Comparison of ENCODE assay signal across 29 cellular contexts in the genomic region with DNA sequence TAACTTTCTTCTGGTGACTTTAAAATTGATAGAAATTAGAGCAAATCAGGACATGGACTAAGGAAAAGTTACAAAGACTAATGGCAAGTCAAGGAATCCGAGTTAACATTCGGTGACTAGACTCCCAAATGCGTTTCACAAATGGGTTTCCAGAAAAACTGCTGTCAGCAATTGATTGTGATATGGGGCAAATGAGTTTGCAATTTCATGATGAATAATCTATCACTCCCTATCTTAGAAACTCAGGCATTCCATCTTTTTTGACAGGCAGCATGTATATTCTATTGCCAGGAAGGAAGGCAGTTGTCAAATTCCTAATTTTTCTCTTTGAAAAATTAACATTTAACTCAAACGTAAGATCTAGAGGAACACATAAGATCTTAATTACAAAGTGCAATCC.
"Had no signal": no experiment of that assay in that cellular context is flagged by ENCODE, and none has a peak within 500 bp of the region (broad histone marks: within the 10 kb centered on the region; RNA-seq: fewer than 3 reads in every experiment).

No MANE protein-coding gene starts in this region.

- H3K36me3 ChIP-seq: stomach, suprapubic skin, thoracic aorta, thyroid gland, tibial artery, tibial nerve, transverse colon, upper lobe of left lung, upper lobe of right lung, uterus, vagina had no signal

- H3K9me3 ChIP-seq: suprapubic skin, testis, thoracic aorta, thyroid gland, tibial artery, transverse colon, upper lobe of left lung, upper lobe of right lung, uterus, vagina had no signal

- FAIRE-seq: urothelium cell line had no signal

- H3K9me3 Mint-ChIP-seq: stimulated activated effector memory CD8-positive, alpha-beta T cell treated with anti-CD3 and anti-CD28 coated beads, Interleukin-12 subunit alpha, Interleukin-12 subunit beta, amount 100 ng/mL, for 72 hours; stimulated activated memory B cell treated with anti-CD40 and anti-IgM and Interleukin-4, amounts not matched to agents 10 μg/mL and 1 μg/mL and 100 μg/mL, for 72 hours; stimulated activated naive B cell treated with anti-CD40 and anti-IgM and Interleukin-4, amounts not matched to agents 10 μg/mL and 1 μg/mL and 100 μg/mL, for 72 hours; stimulated activated naive CD8-positive, alpha-beta T cell treated with anti-CD3 and anti-CD28 coated beads, Interleukin-15, amount 100 ng/mL, for 72 hours; stimulated activated naive CD8-positive, alpha-beta T cell treated with anti-CD3 and anti-CD28 coated beads, Interleukin-15, Interleukin-2, amounts not matched to agents 100 ng/mL and 50 ng/mL, for 24 hours; type B pancreatic cell had no signal

- ATAC-seq: stimulated activated effector memory CD8-positive, alpha-beta T cell treated with anti-CD3 and anti-CD28 coated beads, Interleukin-12 subunit alpha, Interleukin-12 subunit beta, amount 100 ng/mL, for 72 hours; stimulated activated memory B cell treated with anti-CD40 and anti-IgM and Interleukin-4, amounts not matched to agents 10 μg/mL and 1 μg/mL and 100 μg/mL, for 72 hours; stimulated activated naive B cell treated with anti-CD40 and anti-IgM and Interleukin-4, amounts not matched to agents 10 μg/mL and 1 μg/mL and 100 μg/mL, for 72 hours; stimulated activated naive CD8-positive, alpha-beta T cell treated with anti-CD3 and anti-CD28 coated beads, Interleukin-15, amount 100 ng/mL, for 72 hours; stimulated activated naive CD8-positive, alpha-beta T cell treated with anti-CD3 and anti-CD28 coated beads, Interleukin-15, Interleukin-2, amounts not matched to agents 100 U/mL and 50 U/mL, for 24 hours; upper lobe of right lung had no signal

- H3K4me3 Mint-ChIP-seq: stimulated activated effector memory CD8-positive, alpha-beta T cell treated with anti-CD3 and anti-CD28 coated beads, Interleukin-12 subunit alpha, Interleukin-12 subunit beta, amount 100 ng/mL, for 72 hours; stimulated activated memory B cell treated with anti-CD40 and anti-IgM and Interleukin-4, amounts not matched to agents 10 μg/mL and 1 μg/mL and 100 μg/mL, for 72 hours; stimulated activated naive B cell treated with anti-CD40 and anti-IgM and Interleukin-4, amounts not matched to agents 10 μg/mL and 1 μg/mL and 100 μg/mL, for 72 hours; stimulated activated naive CD8-positive, alpha-beta T cell treated with anti-CD3 and anti-CD28 coated beads, Interleukin-15, amount 100 ng/mL, for 72 hours; stimulated activated naive CD8-positive, alpha-beta T cell treated with anti-CD3 and anti-CD28 coated beads, Interleukin-15, Interleukin-2, amounts not matched to agents 100 ng/mL and 50 ng/mL, for 24 hours; type B pancreatic cell had no signal

- DNase-seq: stimulated activated CD4-positive, alpha-beta T cell treated with anti-CD3 and anti-CD28 coated beads, Interleukin-2, amount 100 ng/mL, for 48 hours; stimulated activated CD4-positive, alpha-beta T cell treated with anti-CD3 and anti-CD28 coated beads, Interleukin-4, amount 100 ng/mL, for 1 hour; stimulated activated CD4-positive, alpha-beta T cell treated with anti-CD3 and anti-CD28 coated beads, Interleukin-4, amount 100 ng/mL, for 24 hours; stimulated activated CD4-positive, alpha-beta T cell treated with anti-CD3 and anti-CD28 coated beads, Interleukin-4, amount 100 ng/mL, for 4 hours; stimulated activated CD8-positive, alpha-beta memory T cell treated with anti-CD3 and anti-CD28 coated beads, Interleukin-4, amount 100 ng/mL, for 48 hours; stimulated activated naive B cell treated with anti-CD40 and anti-IgM and Interleukin-4, amounts not matched to agents 10 μg/mL and 1 μg/mL and 100 μg/mL, for 72 hours; stimulated activated naive CD4-positive, alpha-beta T cell; stimulated activated naive CD4-positive, alpha-beta T cell treated with Interleukin-2 at 50 U/mL for 16 hours; stimulated activated naive CD8-positive, alpha-beta T cell treated with anti-CD3 and anti-CD28 coated beads, Interleukin-15, amount 100 ng/mL, for 72 hours; stimulated activated naive CD8-positive, alpha-beta T cell treated with anti-CD3 and anti-CD28 coated beads, Interleukin-15, Interleukin-2, amounts not matched to agents 100 U/mL and 50 U/mL, for 24 hours; stomach; substantia nigra; testis; thyroid gland; tibial artery; transverse colon; trophoblast cell; upper lobe of left lung; upper lobe of right lung; uterus had no signal

- H3K27ac Mint-ChIP-seq: stimulated activated naive B cell treated with anti-CD40 and anti-IgM and Interleukin-4, amounts not matched to agents 10 μg/mL and 1 μg/mL and 100 μg/mL, for 72 hours; type B pancreatic cell had no signal

- H3K4me3 ChIP-seq: stomach, suprapubic skin, testis, thoracic aorta, thyroid gland, tibial artery, tibial nerve, transverse colon, upper lobe of left lung, upper lobe of right lung, uterus, vagina had no signal

- H3K27ac ChIP-seq: stomach, suprapubic skin, testis, thoracic aorta, thyroid gland, tibial artery, tibial nerve, transverse colon, upper lobe of left lung, upper lobe of right lung, uterus, vagina had no signal

- H3K4me1 ChIP-seq: stomach, suprapubic skin, testis, thyroid gland, tibial artery, tibial nerve, transverse colon, upper lobe of left lung, upper lobe of right lung, uterus, vagina had no signal

- H3K36me3 Mint-ChIP-seq: stimulated activated effector memory CD8-positive, alpha-beta T cell treated with anti-CD3 and anti-CD28 coated beads, Interleukin-12 subunit alpha, Interleukin-12 subunit beta, amount 100 ng/mL, for 72 hours; stimulated activated memory B cell treated with anti-CD40 and anti-IgM and Interleukin-4, amounts not matched to agents 10 μg/mL and 1 μg/mL and 100 μg/mL, for 72 hours; stimulated activated naive B cell treated with anti-CD40 and anti-IgM and Interleukin-4, amounts not matched to agents 10 μg/mL and 1 μg/mL and 100 μg/mL, for 72 hours; type B pancreatic cell had no signal

- H3K27me3 ChIP-seq: testis, thyroid gland, transverse colon, upper lobe of left lung, upper lobe of right lung, uterus, vagina had no signal
